21 cellular contexts compared by ENCODE assay signal in the genomic region with DNA sequence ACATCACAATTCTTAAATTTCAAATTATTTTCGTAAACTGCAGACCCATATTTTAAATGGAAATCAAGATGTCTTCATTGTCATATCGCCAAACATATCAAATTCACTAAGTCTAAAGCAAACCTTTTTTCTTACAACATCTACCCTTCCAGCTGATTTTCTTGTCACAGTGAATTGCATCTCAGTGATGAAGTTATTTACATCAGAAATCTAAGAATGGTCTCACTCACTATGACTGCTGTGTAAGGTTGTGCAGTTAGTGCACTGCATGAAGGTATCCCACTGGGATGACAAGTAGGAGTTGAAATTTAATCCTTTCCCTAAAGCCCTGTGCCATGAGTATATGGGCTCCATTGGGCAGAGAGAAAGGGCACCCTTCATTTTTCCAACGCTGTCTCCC.
"Had no signal": no experiment of that assay in that cellular context is flagged by ENCODE, and none has a peak within 500 bp of the region (broad histone marks: within the 10 kb centered on the region; RNA-seq: fewer than 3 reads in every experiment).

No MANE protein-coding gene starts in this region.

- ATAC-seq: naive thymus-derived CD8-positive, alpha-beta T cell; natural killer cell treated with Interleukin-12 subunit alpha and Interleukin-12 subunit beta and Interleukin-15 and Interleukin-18, amount 100 ng/mL, for 72 hours; psoas muscle; right cardiac atrium; right lobe of liver; stimulated activated effector memory CD8-positive, alpha-beta T cell treated with anti-CD3 and anti-CD28 coated beads, Interleukin-12 subunit alpha, Interleukin-12 subunit beta, amount 100 ng/mL, for 72 hours; stimulated activated naive B cell treated with anti-CD40 and anti-IgM and Interleukin-4, amounts not matched to agents 10 μg/mL and 1 μg/mL and 100 μg/mL, for 72 hours had no signal

- DNase-seq: naive thymus-derived CD8-positive, alpha-beta T cell; nephron progenitor cell; occipital lobe; ovary; posterior cingulate gyrus; psoas muscle; right cardiac atrium; right lobe of liver; sigmoid colon; small intestine; stimulated activated CD4-positive, alpha-beta T cell treated with anti-CD3 and anti-CD28 coated beads, Interleukin-15, amount 100 ng/mL, for 24 hours; stimulated activated CD4-positive, alpha-beta T cell treated with anti-CD3 and anti-CD28 coated beads, Interleukin-2, amount 100 ng/mL, for 24 hours; stimulated activated CD4-positive, alpha-beta T cell treated with anti-CD3 and anti-CD28 coated beads, Interleukin-2, amount 100 ng/mL, for 48 hours; stimulated activated CD4-positive, alpha-beta T cell treated with anti-CD3 and anti-CD28 coated beads, Interleukin-4, amount 100 ng/mL, for 24 hours; stimulated activated naive B cell treated with anti-CD40 and anti-IgM and Interleukin-4, amounts not matched to agents 10 μg/mL and 1 μg/mL and 100 μg/mL, for 72 hours; stimulated activated naive CD4-positive, alpha-beta T cell treated with Interleukin-2 at 50 U/mL for 16 hours; stomach; trophoblast cell; upper lobe of left lung had no signal
